In the genomic region with DNA sequence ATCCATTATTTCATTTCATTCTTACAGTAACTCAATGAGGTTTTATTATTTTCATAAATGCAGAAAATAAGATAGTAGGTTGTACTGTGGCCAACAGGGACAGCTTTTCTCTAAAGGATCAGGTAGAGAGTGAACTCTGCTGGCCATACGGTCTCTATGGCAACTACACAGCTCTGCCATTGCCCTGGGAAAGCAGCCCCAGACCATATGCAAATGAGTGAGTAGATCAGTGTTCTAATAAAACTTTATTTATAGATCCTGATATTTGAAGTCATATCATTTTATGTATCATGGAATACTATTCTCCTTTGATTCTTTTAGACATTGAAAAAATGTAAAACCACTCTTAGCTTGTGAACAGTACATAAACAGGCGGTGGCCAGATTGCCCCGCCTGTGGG, we compare ENCODE assay signal across 8 cellular contexts.
DNase-seq lines count a peak whose midpoint lies in the region; ATAC-seq and TF ChIP-seq lines count a peak whose summit lies in the region.

No MANE protein-coding gene starts in this region.

- no peaks in the 10 kb centered on the region for H3K9me3 Mint-ChIP-seq in CD14-positive monocyte

- peaks cover 45% of the 10 kb centered on the region for H3K4me1 Mint-ChIP-seq in CD14-positive monocyte

- H3K36me3 ChIP-seq in esophagus (ENCODE audit: control insufficient read depth in 2 of 2, insufficient read depth in 2 of 2, low read length in 1 of 2) (no peaks in the 10 kb centered on the region), neutrophil (no peaks in the 10 kb centered on the region)

- intact Hi-C loops in CD14-positive monocyte (cut with micrococcal nuclease): no loop called here

- DNase-seq in CD14-positive monocyte (ENCODE audit: low spot score) (no peak), NCI-H2196 (lab: John Stamatoyannopoulos, UW; ENCODE audit: unreplicated experiment) (peak; percentile 25), iPS-NIHi11 (ENCODE audit: low spot score) (no peak), dermis blood vessel endothelial cell (no peak)

- 82 to 87% methylated on average over 3 of the region's 3 CpGs for WGBS in esophagus, 2 donors

- peaks cover 0 to 6% (median 0%) of the 10 kb centered on the region in 3 donors for H3K27me3 Mint-ChIP-seq in CD14-positive monocyte (ENCODE audit: low read depth in 3 of 3)

- no peaks in the 10 kb centered on the region for H3K27me3 ChIP-seq in esophagus (ENCODE audit: control insufficient read depth in 1 of 2, insufficient read depth in 2 of 2, low read length in 2 of 2)
- H3K27me3 ChIP-seq in neutrophil: no peaks in the 10 kb centered on the region

- no peak for TF ChIP-seq CTCF in CD14-positive monocyte (IDR thresholded peaks at IDR 0.05)
- no peak for TF ChIP-seq CTCF in neutrophil (IDR thresholded peaks at IDR 0.05)

- H3K27ac Mint-ChIP-seq in CD14-positive monocyte: peak overlapping the region; percentile 86 to 95 (median 92)

- ATAC-seq in GM21717 (IDR thresholded peaks at IDR 0.05; ENCODE audit: unreplicated experiment) (no peak), HG02885 (IDR thresholded peaks at IDR 0.05; ENCODE audit: poor library complexity, unreplicated experiment) (no peak)

- H3K9me3 ChIP-seq in esophagus (ENCODE audit: control insufficient read depth in 2 of 2, insufficient read depth in 1 of 2, low read depth in 1 of 2, low read length in 1 of 2) (no peaks in the 10 kb centered on the region), neutrophil (no peaks in the 10 kb centered on the region)

- H3K27ac ChIP-seq in esophagus (ENCODE audit: low read depth in 2 of 2, low read length in 1 of 2) (peak overlapping the region; percentile 18 to 81), neutrophil (peak overlapping the region; percentile 70)

- H3K4me3 ChIP-seq in esophagus (ENCODE audit: low read depth in 1 of 2, low read length in 2 of 2) (peak overlapping the region in 1 of 2 donors; percentile 15), neutrophil (ENCODE audit: low read depth in 1 of 2, low read length in 1 of 2) (peak overlapping the region; percentile 31 to 52)

- peak overlapping the region; percentile 64 to 83 for H3K4me3 Mint-ChIP-seq in CD14-positive monocyte

- peaks cover 7 to 12% of the 10 kb centered on the region in 2 donors for H3K4me1 ChIP-seq in esophagus (ENCODE audit: control insufficient read depth in 2 of 2, insufficient read depth in 2 of 2, low read length in 1 of 2)
- H3K4me1 ChIP-seq in neutrophil (ENCODE audit: control insufficient read depth in 1 of 2, insufficient read depth in 1 of 2, low read depth in 1 of 2, low read length in 1 of 2): peaks cover 20 to 23% of the 10 kb centered on the region in 2 experiments

- H3K36me3 Mint-ChIP-seq in CD14-positive monocyte: no peaks in the 10 kb centered on the region
